Comparison of ENCODE assay signal across 16 cellular contexts in the genomic region with DNA sequence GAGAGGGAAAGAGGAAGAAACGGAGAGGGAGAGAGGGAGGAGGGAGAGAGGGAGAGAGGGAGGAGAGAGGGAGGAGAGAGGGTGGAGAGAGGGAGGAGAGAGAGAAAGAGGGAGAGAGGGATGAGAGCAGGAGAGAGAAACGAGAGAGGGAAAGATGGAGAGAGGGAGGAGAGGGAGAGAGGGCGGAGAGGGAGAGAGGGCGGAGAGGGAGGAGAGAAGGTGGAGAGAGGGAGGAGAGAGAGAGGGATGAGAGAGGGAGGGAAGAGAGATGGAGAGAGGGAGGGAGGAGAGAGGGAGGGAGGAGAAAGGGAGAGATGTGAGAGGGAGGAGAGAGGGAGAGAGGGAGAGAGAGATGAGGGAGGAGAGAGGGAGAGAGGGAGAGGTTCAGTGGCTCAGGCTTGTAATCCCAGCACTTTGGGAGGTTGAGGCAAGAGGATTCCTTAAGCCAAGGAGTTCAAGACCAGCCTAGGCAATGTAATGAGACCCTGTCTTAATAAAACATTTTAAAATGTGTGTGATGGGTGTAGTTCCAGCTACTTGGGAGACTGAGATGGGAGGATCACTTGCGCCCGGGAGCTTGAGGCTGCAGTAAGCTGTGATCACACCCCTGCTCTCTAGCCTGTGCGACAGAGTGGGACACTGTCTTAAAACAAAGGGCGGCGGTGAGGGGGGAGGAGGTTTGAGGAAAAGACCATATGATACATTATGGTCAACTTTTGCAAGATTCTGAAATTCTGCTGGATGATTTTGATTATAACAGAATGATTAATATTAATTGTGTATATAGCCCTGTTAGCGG. TPM values are rescaled to one million over a fixed set of nuclear protein-coding genes. Genes with fewer than 3 reads are reported as not detected.
DNase-seq lines count a peak whose midpoint lies in the region; ATAC-seq, FAIRE-seq and TF ChIP-seq lines count a peak whose summit lies in the region.
"Had no signal": no experiment of that assay in that cellular context is flagged by ENCODE, and none has a peak within 500 bp of the region (broad histone marks: within the 10 kb centered on the region; RNA-seq: fewer than 3 reads in every experiment).

No MANE protein-coding gene starts in this region.

- H3K36me3 ChIP-seq in A673 (ENCODE audit: insufficient read depth, low read length, poor library complexity, severe bottlenecking) (no peaks in the 10 kb centered on the region), astrocyte (ENCODE audit: insufficient read depth, low read length) (no peaks in the 10 kb centered on the region), right lobe of liver (no peaks in the 10 kb centered on the region)
- no peaks in the 10 kb centered on the region for H3K36me3 ChIP-seq in CD8-positive, alpha-beta T cell (ENCODE audit: insufficient read depth, low read length)
- H3K36me3 ChIP-seq: esophagus muscularis mucosa had no signal

- H4K20me1 ChIP-seq in H9 (ENCODE audit: control insufficient read depth, insufficient read depth, insufficient read length) (no peaks in the 10 kb centered on the region), astrocyte (ENCODE audit: insufficient read depth, low read length) (no peaks in the 10 kb centered on the region)

- no peak overlapping the region for H3K18ac ChIP-seq in H9 (ENCODE audit: insufficient read length, low read depth, low read length)

- no peaks in the 10 kb centered on the region for H3K36me3 Mint-ChIP-seq in H9 (ENCODE audit: insufficient read depth in 1 of 3, low read depth in 3 of 3)
- H3K36me3 Mint-ChIP-seq in astrocyte (ENCODE audit: low read depth, unreplicated experiment), result no peaks in the 10 kb centered on the region
- H3K36me3 Mint-ChIP-seq in CD14-positive monocyte, result no peaks in the 10 kb centered on the region
- H3K36me3 Mint-ChIP-seq in CD8-positive, alpha-beta T cell, result no peaks in the 10 kb centered on the region
- H3K36me3 Mint-ChIP-seq: brain; stimulated activated effector memory CD8-positive, alpha-beta T cell treated with anti-CD3 and anti-CD28 coated beads, Interleukin-12 subunit alpha, Interleukin-12 subunit beta, amount 100 ng/mL, for 72 hours; type B pancreatic cell had no signal

- DNase-seq in A673 (ENCODE audit: low spot score) (peak; percentile 47), H9 (no peak), astrocyte (ENCODE audit: low read depth) (no peak), right lobe of liver (no peak), CD14-positive monocyte (ENCODE audit: low spot score) (no peak), NCI-H2171 (lab: John Stamatoyannopoulos, UW) (no peak)
- no peak for DNase-seq in CD8-positive, alpha-beta T cell
- DNase-seq: activated CD4-positive, alpha-beta T cell treated with anti-CD3 and anti-CD28 coated beads for 48 hours had no signal

- CTCF ChIA-PET in A673 (lab: Charles Lee), result no interaction called here
- CTCF ChIA-PET in CD8-positive, alpha-beta T cell (lab: Charles Lee), result no interaction called here

- no peaks in the 10 kb centered on the region for H3K9me3 ChIP-seq in A673 (ENCODE audit: low read depth, low read length, poor library complexity, severe bottlenecking)
- H3K9me3 ChIP-seq in H9 (ENCODE audit: control insufficient read depth, low read depth, low read length), result no peaks in the 10 kb centered on the region
- H3K9me3 ChIP-seq in astrocyte (ENCODE audit: insufficient read depth, low read depth, low read length), result no peaks in the 10 kb centered on the region
- no peaks in the 10 kb centered on the region for H3K9me3 ChIP-seq in right lobe of liver
- H3K9me3 ChIP-seq in CD8-positive, alpha-beta T cell (ENCODE audit: low read length), result no peaks in the 10 kb centered on the region
- H3K9me3 ChIP-seq: esophagus muscularis mucosa had no signal

- H2AFZ ChIP-seq in H9 (ENCODE audit: low read length) (peak overlapping the region; percentile 14), astrocyte (ENCODE audit: low read depth, low read length) (peak overlapping the region; percentile 81)

- no peak overlapping the region for H3K23ac ChIP-seq in H9 (ENCODE audit: insufficient read length, low read depth, low read length)

- peak overlapping the region; percentile 18 for H3K4me2 ChIP-seq in H9 (ENCODE audit: insufficient read depth, insufficient read length, low read length)
- peak overlapping the region; percentile 79 for H3K4me2 ChIP-seq in astrocyte (ENCODE audit: low read length)
- H3K4me2 ChIP-seq: smooth muscle cell had no signal

- no peak for TF ChIP-seq POLR2A in right lobe of liver (IDR thresholded peaks at IDR 0.05)

- no peak overlapping the region for H3K56ac ChIP-seq in H9 (ENCODE audit: insufficient read length, low read depth, low read length)

- H3K27ac Mint-ChIP-seq in H9 (peak overlapping the region in 1 of 3 experiments; percentile 46; a peak in 1 of 7 replicates), astrocyte (ENCODE audit: unreplicated experiment) (no peak overlapping the region), CD14-positive monocyte (peak overlapping the region in 1 of 7 donors; percentile 57)
- no peak overlapping the region for H3K27ac Mint-ChIP-seq in CD8-positive, alpha-beta T cell
- H3K27ac Mint-ChIP-seq: activated naive CD4-positive, alpha-beta T cell treated with anti-CD3 and anti-CD28 coated beads for 36 hours; stimulated activated effector memory CD8-positive, alpha-beta T cell treated with anti-CD3 and anti-CD28 coated beads, Interleukin-12 subunit alpha, Interleukin-12 subunit beta, amount 100 ng/mL, for 72 hours; type B pancreatic cell had no signal

- H3K27me3 Mint-ChIP-seq in H9 (ENCODE audit: low read depth) (peaks cover 3% of the 10 kb centered on the region; the same call in 1 of the 2 replicates), astrocyte (ENCODE audit: low read depth, unreplicated experiment) (peaks cover 16% of the 10 kb centered on the region), CD14-positive monocyte (ENCODE audit: low read depth in 3 of 3) (peaks cover 11 to 32% (median 12%) of the 10 kb centered on the region in 3 donors)
- peaks cover 10% of the 10 kb centered on the region for H3K27me3 Mint-ChIP-seq in CD8-positive, alpha-beta T cell (ENCODE audit: low read depth)
- H3K27me3 Mint-ChIP-seq: brain had no signal

- H3K27ac ChIP-seq in A673 (ENCODE audit: low read depth, low read length, poor library complexity, severe bottlenecking) (peak overlapping the region; percentile 65), H9 (ENCODE audit: insufficient read length, low read depth, low read length) (no peak overlapping the region), astrocyte (ENCODE audit: low read depth, low read length) (peak overlapping the region; percentile 60), right lobe of liver (peak overlapping the region in 2 of 3 donors; percentile 73 to 75)
- H3K27ac ChIP-seq in CD8-positive, alpha-beta T cell (ENCODE audit: low read depth, low read length), result no peak overlapping the region

- FAIRE-seq in astrocyte (lab: Jason Lieb, UNC), result no peak

- H4K91ac ChIP-seq in H9 (ENCODE audit: insufficient read length, low read depth, low read length), result no peak overlapping the region

- peak overlapping the region; percentile 12 for H3K4me3 ChIP-seq in A673 (ENCODE audit: low read depth, low read length, poor library complexity, severe bottlenecking)
- peak overlapping the region; percentile 17 for H3K4me3 ChIP-seq in astrocyte (ENCODE audit: insufficient read depth, low read depth, low read length)
- H3K4me3 ChIP-seq in right lobe of liver, result no peak overlapping the region
- no peak overlapping the region for H3K4me3 ChIP-seq in CD8-positive, alpha-beta T cell (ENCODE audit: low read depth, low read length)
- H3K4me3 ChIP-seq: smooth muscle cell had no signal

- H3K4me1 Mint-ChIP-seq in H9, result peaks cover 8 to 10% of the 10 kb centered on the region in 2 experiments
- H3K4me1 Mint-ChIP-seq in astrocyte (ENCODE audit: low read depth, unreplicated experiment), result no peaks in the 10 kb centered on the region
- H3K4me1 Mint-ChIP-seq in CD14-positive monocyte, result peaks cover 2% of the 10 kb centered on the region
- peaks cover 8% of the 10 kb centered on the region for H3K4me1 Mint-ChIP-seq in CD8-positive, alpha-beta T cell (ENCODE audit: low read depth)
- H3K4me1 Mint-ChIP-seq: stimulated activated effector memory CD8-positive, alpha-beta T cell treated with anti-CD3 and anti-CD28 coated beads, Interleukin-12 subunit alpha, Interleukin-12 subunit beta, amount 100 ng/mL, for 72 hours had no signal

- WGBS in H9 (ENCODE audit: extremely low coverage, insufficient read length, low lambda C conversion rate), result 54% methylated on average over 2 of the region's 10 CpGs
- 64% methylated on average over 10 of the region's 10 CpGs for WGBS in right lobe of liver (ENCODE audit: insufficient coverage, low coverage, low lambda C conversion rate, missing lambda C conversion rate)

- H3K27me3 ChIP-seq in A673 (replicated peaks; ENCODE audit: insufficient read depth, low read depth, low read length, poor library complexity), result no peaks in the 10 kb centered on the region
- H3K27me3 ChIP-seq in H9 (ENCODE audit: insufficient read depth, low read length), result no peaks in the 10 kb centered on the region
- H3K27me3 ChIP-seq in astrocyte (ENCODE audit: insufficient read depth, low read length), result no peaks in the 10 kb centered on the region
- no peaks in the 10 kb centered on the region for H3K27me3 ChIP-seq in right lobe of liver
- no peaks in the 10 kb centered on the region for H3K27me3 ChIP-seq in CD8-positive, alpha-beta T cell (ENCODE audit: insufficient read depth, low read length)
- H3K27me3 ChIP-seq: esophagus muscularis mucosa had no signal

- H3K4me1 ChIP-seq in A673 (ENCODE audit: insufficient read depth, low read length, poor library complexity, severe bottlenecking) (peaks cover 28% of the 10 kb centered on the region), H9 (ENCODE audit: insufficient read depth, low read length) (peaks cover 3% of the 10 kb centered on the region; the same call in 1 of the 2 replicates), astrocyte (ENCODE audit: insufficient read depth, low read length) (peaks cover 16% of the 10 kb centered on the region), right lobe of liver (peaks cover 0 to 21% (median 0%) of the 10 kb centered on the region in 4 donors)
- no peaks in the 10 kb centered on the region for H3K4me1 ChIP-seq in CD8-positive, alpha-beta T cell (ENCODE audit: insufficient read depth, low read length)

- H3K4me3 Mint-ChIP-seq in H9 (no peak overlapping the region), astrocyte (ENCODE audit: unreplicated experiment) (no peak overlapping the region), CD14-positive monocyte (peak overlapping the region in 1 of 2 donors; percentile 14)
- no peak overlapping the region for H3K4me3 Mint-ChIP-seq in CD8-positive, alpha-beta T cell
- H3K4me3 Mint-ChIP-seq: activated naive CD4-positive, alpha-beta T cell treated with anti-CD3 and anti-CD28 coated beads for 36 hours; stimulated activated effector memory CD8-positive, alpha-beta T cell treated with anti-CD3 and anti-CD28 coated beads, Interleukin-12 subunit alpha, Interleukin-12 subunit beta, amount 100 ng/mL, for 72 hours; type B pancreatic cell had no signal

- H3K23me2 ChIP-seq in H9 (ENCODE audit: insufficient read length, low read depth, low read length, poor library complexity, severe bottlenecking), result no peaks in the 10 kb centered on the region

- no peak overlapping the region for H3K14ac ChIP-seq in H9 (ENCODE audit: insufficient read depth, low read length)

- H3K9me3 Mint-ChIP-seq in H9 (no peaks in the 10 kb centered on the region), astrocyte (ENCODE audit: unreplicated experiment) (no peaks in the 10 kb centered on the region), CD14-positive monocyte (peaks cover 0 to 2% (median 0%) of the 10 kb centered on the region in 7 donors)
- H3K9me3 Mint-ChIP-seq in CD8-positive, alpha-beta T cell, result no peaks in the 10 kb centered on the region
- H3K9me3 Mint-ChIP-seq: activated naive CD4-positive, alpha-beta T cell treated with anti-CD3 and anti-CD28 coated beads for 36 hours; stimulated activated effector memory CD8-positive, alpha-beta T cell treated with anti-CD3 and anti-CD28 coated beads, Interleukin-12 subunit alpha, Interleukin-12 subunit beta, amount 100 ng/mL, for 72 hours; type B pancreatic cell had no signal

- H3K79me1 ChIP-seq in H9 (ENCODE audit: insufficient read depth, low read depth, low read length, poor library complexity, severe bottlenecking), result no peaks in the 10 kb centered on the region

- H3T11ph ChIP-seq in H9 (ENCODE audit: low read length), result no peak overlapping the region

- peak overlapping the region; percentile 35 for H4K8ac ChIP-seq in H9 (replicated peaks; ENCODE audit: insufficient read length, low read depth, low read length)

- H2BK20ac ChIP-seq in H9 (ENCODE audit: low read depth, low read length, poor library complexity, severe bottlenecking), result no peak overlapping the region

- H3K79me2 ChIP-seq in H9 (ENCODE audit: insufficient read depth, low read length) (no peaks in the 10 kb centered on the region), astrocyte (ENCODE audit: insufficient read depth, low read length) (no peaks in the 10 kb centered on the region)

- no peak overlapping the region for H3K9ac ChIP-seq in H9 (ENCODE audit: extremely low read depth, insufficient read length, low read length)
- peak overlapping the region; percentile 56 for H3K9ac ChIP-seq in astrocyte (ENCODE audit: low read length)

- H2BK5ac ChIP-seq in H9 (ENCODE audit: insufficient read length, low read length), result no peak overlapping the region

- no peak overlapping the region for H2BK120ac ChIP-seq in H9 (ENCODE audit: low read depth, low read length, poor library complexity, severe bottlenecking)

- no peak overlapping the region for H2BK15ac ChIP-seq in H9 (ENCODE audit: low read depth, low read length)

- H3K4ac ChIP-seq in H9 (ENCODE audit: low read depth, low read length), result no peak overlapping the region

- H2BK12ac ChIP-seq in H9 (ENCODE audit: insufficient read length, low read depth, low read length), result no peak overlapping the region

- TF ChIP-seq CTCF in A673 (conservative IDR thresholded peaks at IDR 0.05; ENCODE audit: low read depth, low read length), result no peak
- no peak for TF ChIP-seq CTCF in H9 (conservative IDR thresholded peaks at IDR 0.05)
- TF ChIP-seq CTCF in astrocyte (IDR thresholded peaks at IDR 0.05; ENCODE audit: insufficient read depth, low read depth, low read length), result no peak
- no peak for TF ChIP-seq CTCF in right lobe of liver (IDR thresholded peaks at IDR 0.05)
- no peak for TF ChIP-seq CTCF in CD14-positive monocyte (IDR thresholded peaks at IDR 0.05)
- TF ChIP-seq CTCF in CD8-positive, alpha-beta T cell (IDR thresholded peaks at IDR 0.05), result no peak

- H2AK5ac ChIP-seq in H9 (ENCODE audit: insufficient read length, low read length), result no peak overlapping the region

- ATAC-seq in right lobe of liver (peak; percentile 15 to 47 (median 39)), HG03175 (IDR thresholded peaks at IDR 0.05; ENCODE audit: unreplicated experiment) (no peak)
- no peak for ATAC-seq in CD8-positive, alpha-beta T cell
- ATAC-seq: Right ventricle myocardium inferior; stimulated activated effector memory CD8-positive, alpha-beta T cell treated with anti-CD3 and anti-CD28 coated beads, Interleukin-12 subunit alpha, Interleukin-12 subunit beta, amount 100 ng/mL, for 72 hours had no signal

- BruUV-seq in A673 (replicated peaks; lab: Mats Ljungman, UMichigan), result TSS peak; percentile 75

- POLR2A ChIA-PET in A673 (lab: Charles Lee; ENCODE audit: low non-redundant PET), result no interaction called here
- POLR2A ChIA-PET in CD8-positive, alpha-beta T cell (lab: Charles Lee), result no interaction called here

- H4K5ac ChIP-seq in H9 (ENCODE audit: insufficient read length, low read depth, low read length), result no peak overlapping the region

- intact Hi-C loops in A673 (cut with micrococcal nuclease; ENCODE audit: unreplicated experiment), result no loop called here
- intact Hi-C loops in right lobe of liver (cut with DNase I), result no loop called here
- intact Hi-C loops in CD14-positive monocyte (cut with micrococcal nuclease), result no loop called here
- intact Hi-C loops in CD8-positive, alpha-beta T cell (cut with DNase I, micrococcal nuclease), result no loop called here

RNA-seq across cellular contexts. Expression of gene SNRPF, which starts 21.3 kb away (rescaled TPM):
- total RNA-seq in A673 (2021) (57.7 and 71.4 TPM in 2 replicates), H9 (2021) (70.3 and 77.1 TPM in 2 replicates), astrocyte (23.1 and 24.9 TPM in 2 replicates), right lobe of liver (10 to 100 TPM in 3 of 6 experiments, 1 to 10 TPM in 3; 5.8 to 10.4 (median 8.5) TPM)
- polyA plus RNA-seq in CD14-positive monocyte, result 10 to 100 TPM; 23.5 to 28.5 TPM
- total RNA-seq in CD8-positive, alpha-beta T cell, result 10 to 100 TPM; 42.9 to 49.2 TPM

RNA-seq across cellular contexts. Expression of gene NTN4, which starts 46.9 kb away (rescaled TPM):
- total RNA-seq in A673 (2021), result 9.6 and 11.7 TPM in 2 replicates
- 0.13 and 0.17 TPM in 2 replicates for total RNA-seq in H9 (2021)
- total RNA-seq in astrocyte, result 22.6 and 28.9 TPM in 2 replicates
- 10 to 100 TPM; 14.7 to 28.7 (median 18.9) TPM for total RNA-seq in right lobe of liver
- not detected for polyA plus RNA-seq in CD14-positive monocyte
- total RNA-seq in CD8-positive, alpha-beta T cell, result under 1 TPM; 0.14 to 0.47 TPM
- total RNA-seq: activated naive CD4-positive, alpha-beta T cell treated with anti-CD3 and anti-CD28 coated beads for 36 hours had no signal
- polyA plus RNA-seq: smooth muscle cell had no signal

Comparison
In these comparisons a context has a peak if more than half of its experiments do, and no peak if none do; other contexts are left out.
1. H3K27ac ChIP-seq: peak in A673 (single experiment), astrocyte (single experiment) and right lobe of liver (2 of 3); none in H9 (single experiment) and CD8-positive, alpha-beta T cell (single experiment).
2. H3K4me3 ChIP-seq: peak in A673 (single experiment) and astrocyte (single experiment); none in right lobe of liver (0 of 3) and CD8-positive, alpha-beta T cell (single experiment).
3. ATAC-seq: peak in right lobe of liver (4 of 4); none in HG03175 (single experiment) and CD8-positive, alpha-beta T cell (single experiment).